Comparison of ENCODE assay signal across 8 cellular contexts in the genomic region with DNA sequence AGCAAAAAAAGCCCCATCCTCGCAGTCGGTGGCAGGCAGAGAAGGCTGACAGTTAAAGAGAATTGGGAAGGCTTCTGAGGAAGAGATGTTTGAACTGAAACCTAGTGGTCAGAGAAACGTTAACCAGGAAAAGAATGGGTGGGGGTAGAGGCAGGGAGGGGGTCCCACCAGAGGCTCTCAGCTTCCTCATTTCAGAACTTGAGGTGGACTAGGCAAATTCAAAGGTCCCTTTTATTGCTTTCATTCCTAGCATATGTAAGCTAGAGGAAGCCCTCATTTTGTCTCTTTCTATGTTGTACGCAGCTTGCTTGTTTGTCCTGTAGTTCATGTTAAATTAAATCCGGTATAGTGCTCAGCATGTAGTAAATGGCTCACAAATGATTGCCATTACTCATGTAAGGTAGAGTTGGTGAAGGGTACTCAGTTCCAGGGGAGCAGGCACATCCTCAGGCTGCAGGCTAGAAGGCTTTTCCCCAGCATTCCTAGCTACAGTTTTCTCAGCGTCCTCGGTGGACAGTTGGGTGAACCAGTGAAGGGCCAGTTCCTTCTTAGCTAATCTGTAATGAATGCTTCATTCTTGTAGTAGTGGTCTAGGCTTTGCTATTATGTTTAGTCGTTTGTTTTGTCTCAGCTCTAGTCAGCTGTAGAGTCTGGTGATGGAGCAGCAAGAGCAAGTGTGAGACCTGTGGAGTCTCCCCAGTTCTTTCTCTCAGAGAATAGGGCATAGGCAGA.
DNase-seq lines count a peak whose midpoint lies in the region; ATAC-seq, FAIRE-seq and TF ChIP-seq lines count a peak whose summit lies in the region.

No MANE protein-coding gene starts in this region.

- DNase-seq in NOMO-1 (lab: John Stamatoyannopoulos, UW; ENCODE audit: unreplicated experiment in 2 of 2) (peak; percentile 68 to 74), NCI-H510A treated with DMSO at 0.1 percent for 48 hours (lab: John Stamatoyannopoulos, UW) (no peak), amniotic stem cell (lab: John Stamatoyannopoulos, UW) (no peak), NCI-H82 (lab: John Stamatoyannopoulos, UW) (no peak), HTR-8/SVneo (ENCODE audit: insufficient read length, low spot score) (no peak)

- H3K4me1 Mint-ChIP-seq in nephron = peaks cover 26% of the 10 kb centered on the region

- peak overlapping the region; percentile 14 to 73 (median 43) for H3K27ac Mint-ChIP-seq in nephron

- no peaks in the 10 kb centered on the region for H3K27me3 Mint-ChIP-seq in nephron (ENCODE audit: low read depth)

- ATAC-seq in GM18909 (IDR thresholded peaks at IDR 0.05; ENCODE audit: poor library complexity, unreplicated experiment) (peak; percentile 70), HG02610 (IDR thresholded peaks at IDR 0.05; ENCODE audit: unreplicated experiment) (peak; percentile 78)

- TF ChIP-seq CTCF in nephron (IDR thresholded peaks at IDR 0.05; ENCODE audit: unreplicated experiment in 3 of 3) = no peak

- no peaks in the 10 kb centered on the region for H3K36me3 Mint-ChIP-seq in nephron (ENCODE audit: low read depth)

- FAIRE-seq in HTR-8/SVneo (lab: Jason Lieb, UNC) = no peak

- H3K9me3 Mint-ChIP-seq in nephron = no peaks in the 10 kb centered on the region

- H3K4me3 Mint-ChIP-seq in nephron = no peak overlapping the region

Comparison
In these comparisons a context has a peak if more than half of its experiments do, and no peak if none do; other contexts are left out.
1. DNase-seq: peak in NOMO-1 (2 of 2); none in NCI-H510A treated with DMSO at 0.1 percent for 48 hours (single experiment), amniotic stem cell (single experiment), NCI-H82 (single experiment) and HTR-8/SVneo (single experiment).